In the genomic region with DNA sequence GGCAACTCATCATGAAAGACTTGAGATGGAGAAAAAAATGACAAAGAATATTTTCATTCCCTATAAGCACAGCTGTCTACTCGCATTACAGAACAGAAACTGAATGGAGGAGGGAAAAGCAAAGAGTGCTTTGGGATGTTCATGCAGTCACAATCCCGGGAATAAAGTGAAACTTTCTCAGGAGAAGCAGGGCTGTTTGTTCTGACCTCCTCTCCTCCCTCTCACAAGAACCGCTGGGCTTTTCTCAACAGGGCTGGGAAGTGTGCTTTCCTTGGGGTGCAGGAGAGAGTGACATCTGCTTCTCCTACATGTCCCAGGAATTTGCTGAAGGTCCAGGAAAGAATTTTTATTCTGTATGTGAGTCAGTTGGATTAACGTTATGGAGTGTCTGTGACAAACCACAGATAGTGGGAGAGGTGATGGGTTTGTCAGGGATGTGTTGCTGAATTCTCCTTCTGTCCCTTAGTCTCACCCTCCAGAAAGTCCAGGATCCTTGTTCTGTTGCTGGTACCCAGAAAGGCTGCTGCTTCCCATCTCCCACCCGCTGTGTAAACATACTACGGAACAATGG, we compare ENCODE assay signal across 31 cellular contexts.
"Had no signal": no experiment of that assay in that cellular context is flagged by ENCODE, and none has a peak within 500 bp of the region (broad histone marks: within the 10 kb centered on the region; RNA-seq: fewer than 3 reads in every experiment).

No MANE protein-coding gene starts in this region.

- H3K9me3 ChIP-seq: ascending aorta, gastroesophageal sphincter, sigmoid colon, suprapubic skin, tibial artery had no signal

- H3K27ac Mint-ChIP-seq: activated CD4-positive, alpha-beta memory T cell treated with anti-CD3 and anti-CD28 coated beads, Interleukin-2, amount 10 ng/mL, durations not matched to agents 7 days and 5 days; activated CD4-positive, alpha-beta T cell treated with anti-CD3 and anti-CD28 coated beads, Interleukin-2, amount 10 ng/mL, durations not matched to agents 7 days and 5 days; activated naive CD4-positive, alpha-beta T cell treated with anti-CD3 and anti-CD28 coated beads, Interleukin-2, amount 10 ng/mL, durations not matched to agents 7 days and 5 days; activated naive CD8-positive, alpha-beta T cell treated with anti-CD3 and anti-CD28 coated beads, Interleukin-2, amount 10 ng/mL, durations not matched to agents 7 days and 5 days; activated T-cell treated with anti-CD3 and anti-CD28 coated beads, Interleukin-2, amount 50 U/mL, for 24 hours; brain; effector memory CD8-positive, alpha-beta T cell; memory B cell; natural killer cell treated with Interleukin-12 subunit alpha and Interleukin-12 subunit beta and Interleukin-15 and Interleukin-18, amount 100 ng/mL, for 72 hours; T-helper 1 cell treated with Interleukin-12 subunit alpha and Interleukin-12 subunit beta and Interleukin-4 antibody, amounts not matched to agents 30 μg/mL and 1 μg/mL, for 36 hours had no signal

- H3K27ac ChIP-seq: ascending aorta, cardiac muscle cell, coronary artery, dorsolateral prefrontal cortex, gastroesophageal sphincter, hepatocyte, sigmoid colon, suprapubic skin, tibial artery had no signal

- H2AFZ ChIP-seq: hepatocyte had no signal

- H3K79me2 ChIP-seq: hepatocyte had no signal

- H3K4me2 ChIP-seq: hepatocyte had no signal

- H3K4me3 Mint-ChIP-seq: activated CD4-positive, alpha-beta memory T cell treated with anti-CD3 and anti-CD28 coated beads, Interleukin-2, amount 10 ng/mL, durations not matched to agents 7 days and 5 days; activated CD4-positive, alpha-beta T cell treated with anti-CD3 and anti-CD28 coated beads, Interleukin-2, amount 10 ng/mL, durations not matched to agents 7 days and 5 days; activated naive CD4-positive, alpha-beta T cell treated with anti-CD3 and anti-CD28 coated beads, Interleukin-2, amount 10 ng/mL, durations not matched to agents 7 days and 5 days; activated naive CD8-positive, alpha-beta T cell treated with anti-CD3 and anti-CD28 coated beads, Interleukin-2, amount 10 ng/mL, durations not matched to agents 7 days and 5 days; activated T-cell treated with anti-CD3 and anti-CD28 coated beads, Interleukin-2, amount 50 U/mL, for 24 hours; brain; effector memory CD8-positive, alpha-beta T cell; memory B cell; natural killer cell treated with Interleukin-12 subunit alpha and Interleukin-12 subunit beta and Interleukin-15 and Interleukin-18, amount 100 ng/mL, for 72 hours; T-helper 1 cell treated with Interleukin-12 subunit alpha and Interleukin-12 subunit beta and Interleukin-4 antibody, amounts not matched to agents 30 μg/mL and 1 μg/mL, for 36 hours; WTC11 had no signal

- H3K9me3 Mint-ChIP-seq: activated CD4-positive, alpha-beta memory T cell treated with anti-CD3 and anti-CD28 coated beads, Interleukin-2, amount 10 ng/mL, durations not matched to agents 7 days and 5 days; activated CD4-positive, alpha-beta T cell treated with anti-CD3 and anti-CD28 coated beads, Interleukin-2, amount 10 ng/mL, durations not matched to agents 7 days and 5 days; activated naive CD4-positive, alpha-beta T cell treated with anti-CD3 and anti-CD28 coated beads, Interleukin-2, amount 10 ng/mL, durations not matched to agents 7 days and 5 days; activated naive CD8-positive, alpha-beta T cell treated with anti-CD3 and anti-CD28 coated beads, Interleukin-2, amount 10 ng/mL, durations not matched to agents 7 days and 5 days; activated T-cell treated with anti-CD3 and anti-CD28 coated beads, Interleukin-2, amount 50 U/mL, for 24 hours; effector memory CD8-positive, alpha-beta T cell; memory B cell; natural killer cell treated with Interleukin-12 subunit alpha and Interleukin-12 subunit beta and Interleukin-15 and Interleukin-18, amount 100 ng/mL, for 72 hours; T-helper 1 cell treated with Interleukin-12 subunit alpha and Interleukin-12 subunit beta and Interleukin-4 antibody, amounts not matched to agents 30 μg/mL and 1 μg/mL, for 36 hours had no signal

- H3K4me1 Mint-ChIP-seq: activated CD4-positive, alpha-beta memory T cell treated with anti-CD3 and anti-CD28 coated beads, Interleukin-2, amount 10 ng/mL, durations not matched to agents 7 days and 5 days; activated CD4-positive, alpha-beta T cell treated with anti-CD3 and anti-CD28 coated beads, Interleukin-2, amount 10 ng/mL, durations not matched to agents 7 days and 5 days; activated naive CD4-positive, alpha-beta T cell treated with anti-CD3 and anti-CD28 coated beads, Interleukin-2, amount 10 ng/mL, durations not matched to agents 7 days and 5 days; activated naive CD8-positive, alpha-beta T cell treated with anti-CD3 and anti-CD28 coated beads, Interleukin-2, amount 10 ng/mL, durations not matched to agents 7 days and 5 days; memory B cell had no signal

- ATAC-seq: effector memory CD8-positive, alpha-beta T cell; gastroesophageal sphincter; left colon; WTC11 had no signal

- H3K36me3 Mint-ChIP-seq: activated naive CD4-positive, alpha-beta T cell treated with anti-CD3 and anti-CD28 coated beads, Interleukin-2, amount 10 ng/mL, durations not matched to agents 7 days and 5 days; activated naive CD8-positive, alpha-beta T cell treated with anti-CD3 and anti-CD28 coated beads, Interleukin-2, amount 10 ng/mL, durations not matched to agents 7 days and 5 days; brain; memory B cell; natural killer cell treated with Interleukin-12 subunit alpha and Interleukin-12 subunit beta and Interleukin-15 and Interleukin-18, amount 100 ng/mL, for 72 hours had no signal

- H3K27me3 ChIP-seq: ascending aorta, cardiac muscle cell, hepatocyte, sigmoid colon, suprapubic skin, tibial artery had no signal

- DNase-seq: activated CD4-positive, alpha-beta memory T cell treated with anti-CD3 and anti-CD28 coated beads, Interleukin-2, amount 10 ng/mL, durations not matched to agents 7 days and 5 days; activated CD4-positive, alpha-beta T cell treated with anti-CD3 and anti-CD28 coated beads for 1 hour; activated CD4-positive, alpha-beta T cell treated with anti-CD3 and anti-CD28 coated beads, Interleukin-2, amount 10 ng/mL, durations not matched to agents 7 days and 5 days; activated CD8-positive, alpha-beta memory T cell treated with anti-CD3 and anti-CD28 coated beads, Interleukin-2, amount 50 U/mL, for 48 hours; activated gamma-delta T cell; activated naive CD4-positive, alpha-beta T cell treated with anti-CD3 and anti-CD28 coated beads, Interleukin-2, amount 10 ng/mL, durations not matched to agents 7 days and 5 days; activated naive CD8-positive, alpha-beta T cell treated with anti-CD3 and anti-CD28 coated beads, Interleukin-2, amount 10 ng/mL, durations not matched to agents 7 days and 5 days; activated T-cell treated with anti-CD3 and anti-CD28 coated beads, Interleukin-2, amount 50 U/mL, for 24 hours; dorsolateral prefrontal cortex; effector memory CD8-positive, alpha-beta T cell; erythroblast; left colon; posterior cingulate gyrus; sigmoid colon; stimulated activated CD4-positive, alpha-beta T cell treated with anti-CD3 and anti-CD28 coated beads, Interleukin-15, amount 100 ng/mL, for 24 hours; stimulated activated CD4-positive, alpha-beta T cell treated with anti-CD3 and anti-CD28 coated beads, Interleukin-2, amount 100 ng/mL, for 24 hours; stimulated activated naive CD4-positive, alpha-beta T cell; T-helper 9 cell; tibial artery had no signal

- FAIRE-seq: keratinocyte had no signal

- H3K36me3 ChIP-seq: ascending aorta, cardiac muscle cell, gastroesophageal sphincter, sigmoid colon, suprapubic skin, tibial artery had no signal

- H3K4me3 ChIP-seq: ascending aorta, cardiac muscle cell, coronary artery, dorsolateral prefrontal cortex, gastroesophageal sphincter, hepatocyte, sigmoid colon, suprapubic skin, tibial artery had no signal

- H3K4me1 ChIP-seq: ascending aorta, gastroesophageal sphincter, sigmoid colon, suprapubic skin, tibial artery had no signal
